16 cellular contexts compared by ENCODE assay signal in genomic region chr3:196181127-196181546, GRCh38. TPM values are rescaled to one million over a fixed set of nuclear protein-coding genes. Genes with fewer than 3 reads are reported as not detected.
A peak's percentile ranks its signal among the peaks of the same experiment; 100 is the strongest.
DNase-seq lines count a peak whose midpoint lies in the region; ATAC-seq and TF ChIP-seq lines count a peak whose summit lies in the region.
"Had no signal": no experiment of that assay in that cellular context is flagged by ENCODE, and none has a peak within 500 bp of the region (broad histone marks: within the 10 kb centered on the region; RNA-seq: fewer than 3 reads in every experiment).

No MANE protein-coding gene starts in this region.

- DNase-seq in NCI-H82 (lab: John Stamatoyannopoulos, UW) (peak; percentile 37), NCI-H82 treated with DMSO at 0.1 percent for 48 hours (lab: John Stamatoyannopoulos, UW; ENCODE audit: unreplicated experiment) (no peak), islet precursor cell (peak; percentile 28), osteocyte (ENCODE audit: extremely low spot score, unreplicated experiment) (no peak), iPS-NIHi7 (ENCODE audit: extremely low spot score) (no peak)
- DNase-seq: HFFc6, mesenchymal stem cell, ovary, upper lobe of right lung had no signal

- H3K27ac Mint-ChIP-seq in IgD-negative memory B cell (peak overlapping the region; percentile 88 to 96 (median 93)), osteocyte (ENCODE audit: unreplicated experiment) (no peak overlapping the region)
- H3K27ac Mint-ChIP-seq in T-helper 1 cell treated with Interleukin-12 subunit alpha and Interleukin-12 subunit beta and Interleukin-4 antibody, amounts not matched to agents 30 μg/mL and 1 μg/mL, for 36 hours = peak overlapping the region; percentile 97
- H3K27ac Mint-ChIP-seq: HFFc6 had no signal

- H3K4me1 Mint-ChIP-seq in IgD-negative memory B cell (peaks cover 20 to 36% (median 34%) of the 10 kb centered on the region in 3 donors), osteocyte (ENCODE audit: unreplicated experiment) (no peaks in the 10 kb centered on the region)
- peaks cover 55% of the 10 kb centered on the region for H3K4me1 Mint-ChIP-seq in T-helper 1 cell treated with Interleukin-12 subunit alpha and Interleukin-12 subunit beta and Interleukin-4 antibody, amounts not matched to agents 30 μg/mL and 1 μg/mL, for 36 hours (ENCODE audit: low read depth)

- no peak for TF ChIP-seq CTCF in osteocyte (IDR thresholded peaks at IDR 0.05)

- H3K36me3 Mint-ChIP-seq in IgD-negative memory B cell (peaks cover 2% of the 10 kb centered on the region), osteocyte (ENCODE audit: unreplicated experiment) (no peaks in the 10 kb centered on the region)
- no peaks in the 10 kb centered on the region for H3K36me3 Mint-ChIP-seq in T-helper 1 cell treated with Interleukin-12 subunit alpha and Interleukin-12 subunit beta and Interleukin-4 antibody, amounts not matched to agents 30 μg/mL and 1 μg/mL, for 36 hours (ENCODE audit: low read depth)

- H3K9me3 Mint-ChIP-seq in IgD-negative memory B cell (no peaks in the 10 kb centered on the region), osteocyte (ENCODE audit: unreplicated experiment) (no peaks in the 10 kb centered on the region)
- no peaks in the 10 kb centered on the region for H3K9me3 Mint-ChIP-seq in T-helper 1 cell treated with Interleukin-12 subunit alpha and Interleukin-12 subunit beta and Interleukin-4 antibody, amounts not matched to agents 30 μg/mL and 1 μg/mL, for 36 hours
- H3K9me3 Mint-ChIP-seq: HFFc6 had no signal

- H3K27me3 Mint-ChIP-seq in IgD-negative memory B cell = no peaks in the 10 kb centered on the region
- H3K27me3 Mint-ChIP-seq in T-helper 1 cell treated with Interleukin-12 subunit alpha and Interleukin-12 subunit beta and Interleukin-4 antibody, amounts not matched to agents 30 μg/mL and 1 μg/mL, for 36 hours (ENCODE audit: low read depth) = no peaks in the 10 kb centered on the region
- no peaks in the 10 kb centered on the region for H3K27me3 Mint-ChIP-seq in osteocyte (ENCODE audit: unreplicated experiment)

- peak overlapping the region in 2 of 4 donors; percentile 35 to 88 for H3K4me3 Mint-ChIP-seq in IgD-negative memory B cell
- no peak overlapping the region for H3K4me3 Mint-ChIP-seq in T-helper 1 cell treated with Interleukin-12 subunit alpha and Interleukin-12 subunit beta and Interleukin-4 antibody, amounts not matched to agents 30 μg/mL and 1 μg/mL, for 36 hours
- H3K4me3 Mint-ChIP-seq in osteocyte (ENCODE audit: unreplicated experiment) = no peak overlapping the region
- H3K4me3 Mint-ChIP-seq: HFFc6 had no signal

- ATAC-seq in HG02610 (IDR thresholded peaks at IDR 0.05; ENCODE audit: unreplicated experiment) = no peak
- ATAC-seq: HepG2, upper lobe of right lung had no signal

RNA-seq across cellular contexts. Expression of gene ZDHHC19, which starts 30.1 kb away (rescaled TPM):
- 5.4 TPM for polyA plus RNA-seq in IgD-negative memory B cell
- not detected in 2 replicates for total RNA-seq in osteocyte
- total RNA-seq: Daoy, esophagus muscularis mucosa, HFFc6, upper lobe of right lung had no signal
- polyA plus RNA-seq: AG04450 had no signal

RNA-seq across cellular contexts. Expression of gene SLC51A, which starts 35.2 kb away (rescaled TPM):
- 0.90 TPM for polyA plus RNA-seq in IgD-negative memory B cell
- total RNA-seq in osteocyte = not detected in 2 replicates
- total RNA-seq: Daoy, esophagus muscularis mucosa, HFFc6, upper lobe of right lung had no signal
- polyA plus RNA-seq: AG04450 had no signal

Comparison
In these comparisons a context has a peak if more than half of its experiments do, and no peak if none do; other contexts are left out.
1. DNase-seq: peak in NCI-H82 (single experiment) and islet precursor cell (single experiment); none in NCI-H82 treated with DMSO at 0.1 percent for 48 hours (single experiment), osteocyte (single experiment) and iPS-NIHi7 (single experiment).